Comparison of ENCODE assay signal across 27 cellular contexts in genomic region chr20:21574443-21574842, GRCh38.
"Had no signal": no experiment of that assay in that cellular context is flagged by ENCODE, and none has a peak within 500 bp of the region (broad histone marks: within the 10 kb centered on the region; RNA-seq: fewer than 3 reads in every experiment).

No MANE protein-coding gene starts in this region.

- H3K27ac ChIP-seq: neural progenitor cell, neutrophil, ovary, parathyroid adenoma, psoas muscle, right lobe of liver, sigmoid colon, stomach, thoracic aorta, thyroid gland, tibial nerve, upper lobe of left lung, vagina had no signal

- H3K9ac ChIP-seq: neural progenitor cell, parathyroid adenoma had no signal

- H3K4me3 ChIP-seq: neural progenitor cell, ovary, psoas muscle, right lobe of liver, sigmoid colon, stomach, thoracic aorta, thyroid gland, tibial nerve, upper lobe of left lung, vagina had no signal

- FAIRE-seq: small intestine, urothelium cell line had no signal

- DNase-seq: natural killer cell; nucleus accumbens; ovary; posterior cingulate gyrus; psoas muscle; right cardiac atrium; right lobe of liver; sigmoid colon; small intestine; stimulated activated CD4-positive, alpha-beta T cell treated with anti-CD3 and anti-CD28 coated beads, Interleukin-15, amount 100 ng/mL, for 24 hours; stimulated activated CD4-positive, alpha-beta T cell treated with anti-CD3 and anti-CD28 coated beads, Interleukin-2, amount 100 ng/mL, for 24 hours; stimulated activated CD4-positive, alpha-beta T cell treated with anti-CD3 and anti-CD28 coated beads, Interleukin-2, amount 100 ng/mL, for 48 hours; stimulated activated CD4-positive, alpha-beta T cell treated with anti-CD3 and anti-CD28 coated beads, Interleukin-4, amount 100 ng/mL, for 24 hours; stimulated activated naive B cell treated with anti-CD40 and anti-IgM and Interleukin-4, amounts not matched to agents 10 μg/mL and 1 μg/mL and 100 μg/mL, for 72 hours; stimulated activated naive CD4-positive, alpha-beta T cell treated with Interleukin-2 at 50 U/mL for 16 hours; stomach; thyroid gland; trophoblast cell had no signal

- H3K27me3 ChIP-seq: ovary, right lobe of liver, thyroid gland, tibial nerve, vagina had no signal

- H3K9me3 ChIP-seq: neutrophil, ovary, psoas muscle, right lobe of liver, sigmoid colon, stomach, thoracic aorta, thyroid gland, tibial nerve, upper lobe of left lung, vagina had no signal

- H3K4me1 ChIP-seq: neural progenitor cell, parathyroid adenoma, psoas muscle, sigmoid colon, stomach, thyroid gland, tibial nerve, upper lobe of left lung, vagina had no signal

- ATAC-seq: natural killer cell; psoas muscle; right cardiac atrium; right lobe of liver; stimulated activated effector memory CD8-positive, alpha-beta T cell treated with anti-CD3 and anti-CD28 coated beads, Interleukin-12 subunit alpha, Interleukin-12 subunit beta, amount 100 ng/mL, for 72 hours; stimulated activated naive B cell treated with anti-CD40 and anti-IgM and Interleukin-4, amounts not matched to agents 10 μg/mL and 1 μg/mL and 100 μg/mL, for 72 hours had no signal

- H3K36me3 ChIP-seq: neural progenitor cell, neutrophil, ovary, right lobe of liver, sigmoid colon, stomach, thoracic aorta, thyroid gland, tibial nerve, upper lobe of left lung, vagina had no signal

- H3K79me2 ChIP-seq: parathyroid adenoma had no signal

- H2AFZ ChIP-seq: neural progenitor cell, parathyroid adenoma had no signal

- H3K4me2 ChIP-seq: neural progenitor cell had no signal
